In the genomic region with DNA sequence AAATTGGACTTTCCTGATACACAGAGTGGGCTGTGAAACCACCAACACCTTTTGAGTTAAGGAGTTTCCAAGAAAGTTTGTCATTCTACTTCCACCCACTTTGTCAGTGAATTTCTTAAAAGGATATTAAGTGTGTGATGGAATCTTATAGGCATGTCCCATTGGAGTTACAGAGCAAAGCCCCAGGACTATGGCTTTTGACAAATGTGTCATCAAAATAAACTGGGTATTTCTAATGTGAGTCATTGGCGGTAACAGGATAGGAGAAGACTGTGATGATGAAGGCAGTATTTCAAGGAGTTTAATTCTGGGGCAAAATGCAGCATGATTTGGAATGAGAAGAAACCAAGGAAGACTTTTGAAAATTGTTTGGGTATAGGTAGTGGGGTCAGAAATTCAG, we compare ENCODE assay signal across 21 cellular contexts.
"Had no signal": no experiment of that assay in that cellular context is flagged by ENCODE, and none has a peak within 500 bp of the region (broad histone marks: within the 10 kb centered on the region; RNA-seq: fewer than 3 reads in every experiment).

No MANE protein-coding gene starts in this region.

- H3K27ac ChIP-seq: ovary, skin epidermis, thoracic aorta, uterus had no signal

- H3K27me3 ChIP-seq: ovary, uterus had no signal

- ATAC-seq: activated CD8-positive, alpha-beta memory T cell treated with anti-CD3 and anti-CD28 coated beads, Interleukin-2, amount 10 ng/mL, durations not matched to agents 7 days and 5 days; activated CD8-positive, alpha-beta T cell treated with anti-CD3 and anti-CD28 coated beads, Interleukin-2, amount 10 ng/mL, durations not matched to agents 7 days and 5 days; sciatic nerve; stimulated activated effector memory CD8-positive, alpha-beta T cell treated with anti-CD3 and anti-CD28 coated beads, Interleukin-12 subunit alpha, Interleukin-12 subunit beta, amount 100 ng/mL, for 72 hours; WTC11 had no signal

- H3K9me3 ChIP-seq: ovary, thoracic aorta, uterus had no signal

- DNase-seq: activated CD8-positive, alpha-beta memory T cell treated with anti-CD3 and anti-CD28 coated beads, Interleukin-2, amount 10 ng/mL, durations not matched to agents 7 days and 5 days; activated CD8-positive, alpha-beta T cell treated with anti-CD3 and anti-CD28 coated beads, Interleukin-2, amount 10 ng/mL, durations not matched to agents 7 days and 5 days; activated T-cell treated with anti-CD3 and anti-CD28 coated beads, Interleukin-2, amount 50 U/mL, for 48 hours; head of caudate nucleus; hippocampal formation; naive B cell; nephron progenitor cell; ovary; retina; stimulated activated CD4-positive, alpha-beta T cell treated with anti-CD3 and anti-CD28 coated beads, Interleukin-12 subunit alpha, Interleukin-12 subunit beta, amount 100 ng/mL, for 4 hours; stimulated activated CD4-positive, alpha-beta T cell treated with anti-CD3 and anti-CD28 coated beads, Interleukin-4, amount 100 ng/mL, for 1 hour; T-helper 2 cell; trophoblast cell; uterus had no signal

- FAIRE-seq: endothelial cell of umbilical vein, keratinocyte had no signal

- H3K36me3 ChIP-seq: ovary, thoracic aorta, uterus had no signal

- H3K4me1 ChIP-seq: uterus had no signal

- H3K4me3 ChIP-seq: ovary, skin epidermis, thoracic aorta, uterus had no signal
